ENCODE assay signal across 19 cellular contexts in the genomic region with DNA sequence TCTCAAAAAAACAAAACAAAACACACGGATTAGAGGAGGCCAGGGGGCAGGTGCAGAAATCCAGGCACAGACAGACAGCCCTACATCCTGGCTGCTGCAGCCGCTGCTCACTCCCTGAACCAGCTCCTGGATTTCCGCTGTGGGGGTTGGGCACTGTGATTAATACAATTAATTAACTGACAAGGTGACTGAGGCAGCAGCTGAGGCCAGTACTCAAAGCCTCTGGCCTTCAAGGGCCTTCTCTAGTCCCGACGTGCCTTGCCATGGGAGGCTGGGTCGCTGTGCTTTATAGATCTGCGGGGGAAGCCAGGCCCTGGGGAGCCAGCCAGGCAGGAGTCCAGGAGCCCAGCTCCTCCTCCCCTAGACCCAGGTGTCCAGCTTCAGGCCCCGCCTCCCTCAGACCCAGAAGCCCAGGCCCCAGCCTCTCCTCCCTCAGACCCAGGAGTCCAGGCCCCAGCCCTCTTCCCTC. TPM values are rescaled to one million over a fixed set of nuclear protein-coding genes. Genes with fewer than 3 reads are reported as not detected.
A peak's percentile ranks its signal among the peaks of the same experiment; 100 is the strongest.
DNase-seq lines count a peak whose midpoint lies in the region; ATAC-seq and TF ChIP-seq lines count a peak whose summit lies in the region.
"Had no signal": no experiment of that assay in that cellular context is flagged by ENCODE, and none has a peak within 500 bp of the region (broad histone marks: within the 10 kb centered on the region; RNA-seq: fewer than 3 reads in every experiment).

No MANE protein-coding gene starts in this region.

- ATAC-seq in heart left ventricle: no peak
- no peak for ATAC-seq in Right ventricle myocardium inferior
- no peak for ATAC-seq in GM18858 (IDR thresholded peaks at IDR 0.05; ENCODE audit: unreplicated experiment)
- ATAC-seq in HG02981 (IDR thresholded peaks at IDR 0.05; ENCODE audit: unreplicated experiment): no peak
- ATAC-seq: A549, GM12878 had no signal

- H3K27me3 Mint-ChIP-seq in nephron (ENCODE audit: low read depth): no peaks in the 10 kb centered on the region

- DNase-seq in heart left ventricle (peak in 4 of 5 donors; percentile 36 to 52 (median 42)), Right ventricle myocardium inferior (ENCODE audit: missing footprints) (no peak), brain microvascular endothelial cell (no peak), vagina (ENCODE audit: extremely low spot score in 2 of 2) (no peak), NCI-H345 treated with DMSO at 0.1 percent for 48 hours (lab: John Stamatoyannopoulos, UW; ENCODE audit: unreplicated experiment) (no peak)
- DNase-seq: activated CD4-positive, alpha-beta T cell treated with anti-CD3 and anti-CD28 coated beads, Interleukin-2, amount 50 U/mL, for 1 hour; activated naive CD4-positive, alpha-beta T cell treated with anti-CD3 and anti-CD28 coated beads, Interleukin-2, amount 50 U/mL, for 16 hours; activated T-cell treated with anti-CD3 and anti-CD28 coated beads for 4 hours; IMR-90; stimulated activated CD4-positive, alpha-beta T cell treated with anti-CD3 and anti-CD28 coated beads, Interleukin-4, amount 100 ng/mL, for 4 hours; T1000; transverse colon had no signal

- TF ChIP-seq CTCF in heart left ventricle (IDR thresholded peaks at IDR 0.05) (no peak), brain microvascular endothelial cell (IDR thresholded peaks at IDR 0.05; ENCODE audit: low read depth, low read length, missing control alignments) (no peak), nephron (IDR thresholded peaks at IDR 0.05; ENCODE audit: unreplicated experiment in 3 of 3) (no peak), vagina (IDR thresholded peaks at IDR 0.05) (no peak)

- H3K36me3 Mint-ChIP-seq in nephron (ENCODE audit: low read depth): peaks cover 10% of the 10 kb centered on the region

- intact Hi-C loops in heart left ventricle (cut with DNase I): no loop called here
- intact Hi-C loops in Right ventricle myocardium inferior (cut with DNase I): no loop called here
- intact Hi-C loops in vagina (cut with DNase I): no loop called here

- H3K9me3 ChIP-seq in heart left ventricle (no peaks in the 10 kb centered on the region), vagina (no peaks in the 10 kb centered on the region)
- H3K9me3 ChIP-seq: A549, HAP-1, transverse colon had no signal

- H3K4me1 ChIP-seq in heart left ventricle: peaks cover 15 to 63% (median 37%) of the 10 kb centered on the region in 12 donors
- peaks cover 44% of the 10 kb centered on the region for H3K4me1 ChIP-seq in vagina

- no peak for TF ChIP-seq POLR2A in heart left ventricle (IDR thresholded peaks at IDR 0.05)
- no peak for TF ChIP-seq POLR2A in vagina (IDR thresholded peaks at IDR 0.05)

- WGBS in heart left ventricle, 4 donors: 42 to 65% (median 62%) methylated on average over 6 to 8 of the region's 8 CpGs

- no peaks in the 10 kb centered on the region for H3K9me3 Mint-ChIP-seq in nephron

- peak overlapping the region; percentile 44 to 99 (median 91) for H3K4me3 Mint-ChIP-seq in nephron

- H3K36me3 ChIP-seq in heart left ventricle (peaks cover 0 to 11% (median 3%) of the 10 kb centered on the region in 9 donors), brain microvascular endothelial cell (replicated peaks) (peaks cover 5% of the 10 kb centered on the region), vagina (no peaks in the 10 kb centered on the region)
- H3K36me3 ChIP-seq: transverse colon had no signal

- H3K27ac Mint-ChIP-seq in nephron: peak overlapping the region; percentile 53 to 99 (median 94)

- H3K4me3 ChIP-seq in heart left ventricle (peak overlapping the region in 1 of 12 donors; percentile 1), brain microvascular endothelial cell (ENCODE audit: low read depth, low read length) (no peak overlapping the region), vagina (no peak overlapping the region)
- H3K4me3 ChIP-seq: A549, GM12878, HAP-1, lung, transverse colon had no signal

- in situ Hi-C loops in brain microvascular endothelial cell (cut with HindIII; ENCODE audit: low pct_ligation_motif_present, low sequenced_read_pairs): no loop called here

- H3K27ac ChIP-seq in heart left ventricle (peak overlapping the region in 10 of 12 donors; percentile 29 to 100 (median 98)), brain microvascular endothelial cell (peak overlapping the region; percentile 96), vagina (peak overlapping the region; percentile 94)

- peaks cover 31% of the 10 kb centered on the region for H3K4me1 Mint-ChIP-seq in nephron

- H3K27me3 ChIP-seq in heart left ventricle (no peaks in the 10 kb centered on the region), brain microvascular endothelial cell (replicated peaks) (no peaks in the 10 kb centered on the region), vagina (no peaks in the 10 kb centered on the region)
- H3K27me3 ChIP-seq: transverse colon had no signal

RNA-seq across cellular contexts. Expression of a gene that starts 4.6 kb away (rescaled TPM):
- 10 to 100 TPM; 37.0 to 99.6 (median 57.6) TPM for total RNA-seq in heart left ventricle
- 10 to 100 TPM; 40.9 to 96.5 TPM for polyA plus RNA-seq in heart left ventricle
- 41.8 TPM for total RNA-seq in Right ventricle myocardium inferior
- 72.9 TPM for total RNA-seq in vagina

RNA-seq across cellular contexts. Expression of a gene that starts 40.4 kb away (rescaled TPM):
- total RNA-seq in heart left ventricle (10 to 100 TPM; 32.2 to 58.8 (median 46.3) TPM), Right ventricle myocardium inferior (45.3 TPM), vagina (31.4 TPM)
- polyA plus RNA-seq in heart left ventricle: 10 to 100 TPM; 41.3 to 79.9 TPM

RNA-seq across cellular contexts. Expression of a gene that starts 41.8 kb away (rescaled TPM):
- total RNA-seq in heart left ventricle (100 to 1,000 TPM in 4 of 9 donors, 10 to 100 TPM in 5; 50.9 to 160 (median 94.3) TPM), Right ventricle myocardium inferior (91.9 TPM), vagina (57.2 TPM)
- 100 to 1,000 TPM in 1 of 2 donors, 10 to 100 TPM in 1; 55.3 to 126 TPM for polyA plus RNA-seq in heart left ventricle

RNA-seq across cellular contexts. Expression of a gene that starts 54.9 kb away (rescaled TPM):
- total RNA-seq in heart left ventricle (100 to 1,000 TPM in 2 of 9 donors, 10 to 100 TPM in 5, 1 to 10 TPM in 2; 4.1 to 149 (median 25.7) TPM), Right ventricle myocardium inferior (9.9 TPM), vagina (170 TPM)
- polyA plus RNA-seq in heart left ventricle: 10 to 100 TPM; 33.2 to 35.7 TPM

Comparison
In these comparisons a context has a peak if more than half of its experiments do, and no peak if none do; other contexts are left out.
1. DNase-seq: peak in heart left ventricle (4 of 5); none in Right ventricle myocardium inferior (single experiment), brain microvascular endothelial cell (single experiment), vagina (0 of 2) and NCI-H345 treated with DMSO at 0.1 percent for 48 hours (single experiment).
2. Peak in every context shown above with its lines, with median percentiles within 50 percentile points of each other: H3K27ac ChIP-seq.